Comparison of ENCODE assay signal across 1 cellular context in the genomic region with DNA sequence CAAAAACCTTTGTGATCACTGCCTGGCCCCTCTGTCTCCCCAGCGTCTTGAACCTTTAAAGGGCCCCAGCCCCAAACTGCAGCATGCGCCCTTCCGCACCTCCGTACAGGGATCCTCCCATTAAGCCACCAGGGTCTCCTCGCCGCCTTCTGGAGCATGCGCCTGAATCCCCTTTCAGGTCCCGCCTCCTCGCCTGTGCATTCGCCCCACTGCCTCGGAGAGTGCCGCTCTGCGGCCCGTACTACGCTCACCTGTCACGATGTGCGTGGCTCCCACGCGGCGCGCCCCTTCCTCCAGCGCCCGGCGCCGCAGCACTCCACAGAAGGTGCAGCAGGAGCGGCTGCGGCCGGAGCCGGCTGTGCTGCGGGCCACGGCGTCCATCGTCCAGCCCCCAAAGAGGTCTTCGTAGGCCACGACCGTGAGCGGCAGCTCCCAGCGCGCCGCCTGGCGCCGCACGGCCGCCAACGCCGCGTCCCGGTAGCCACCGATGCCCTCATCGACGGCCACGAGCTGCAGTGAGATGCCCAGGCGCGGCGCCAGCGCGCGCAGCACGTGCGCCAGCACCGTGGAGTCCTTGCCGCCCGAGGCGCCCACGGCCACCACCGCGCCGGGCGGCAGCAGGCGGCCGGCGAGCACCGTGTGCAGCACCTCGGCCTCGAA.
TF ChIP-seq lines count a peak whose summit lies in the region.

No MANE protein-coding gene starts in this region.

TF ChIP-seq in HepG2, 621 proteins besides CTCF, POLR2A, EP300 and RAD21:
- TF ChIP-seq RBFOX2 (IDR thresholded peaks at IDR 0.05; ENCODE audit: low read depth, low read length) (peak; percentile 65), MIER3 (CRISPR knock-in tag; IDR thresholded peaks at IDR 0.05; ENCODE audit: borderline replicate concordance) (no peak), SMARCC2 (IDR thresholded peaks at IDR 0.05) (no peak), ZFP1 (CRISPR knock-in tag; IDR thresholded peaks at IDR 0.05) (no peak), AGO2 (optimal IDR thresholded peaks at IDR 0.05; ENCODE audit: low read depth, low read length) (peak; percentile 38), ZKSCAN1 (IDR thresholded peaks at IDR 0.05; ENCODE audit: low read length) (no peak), ZNF326 (CRISPR knock-in tag; IDR thresholded peaks at IDR 0.05; ENCODE audit: borderline replicate concordance) (no peak), ZBTB38 (CRISPR knock-in tag; IDR thresholded peaks at IDR 0.05) (no peak), ZNF430 (CRISPR knock-in tag; IDR thresholded peaks at IDR 0.05) (no peak), ZNF431 (CRISPR knock-in tag; IDR thresholded peaks at IDR 0.05; ENCODE audit: borderline replicate concordance, low read depth) (no peak), EED (CRISPR knock-in tag; IDR thresholded peaks at IDR 0.05) (no peak), ZNF678 (CRISPR knock-in tag; IDR thresholded peaks at IDR 0.05) (no peak)
- TF ChIP-seq, protein P1, sequence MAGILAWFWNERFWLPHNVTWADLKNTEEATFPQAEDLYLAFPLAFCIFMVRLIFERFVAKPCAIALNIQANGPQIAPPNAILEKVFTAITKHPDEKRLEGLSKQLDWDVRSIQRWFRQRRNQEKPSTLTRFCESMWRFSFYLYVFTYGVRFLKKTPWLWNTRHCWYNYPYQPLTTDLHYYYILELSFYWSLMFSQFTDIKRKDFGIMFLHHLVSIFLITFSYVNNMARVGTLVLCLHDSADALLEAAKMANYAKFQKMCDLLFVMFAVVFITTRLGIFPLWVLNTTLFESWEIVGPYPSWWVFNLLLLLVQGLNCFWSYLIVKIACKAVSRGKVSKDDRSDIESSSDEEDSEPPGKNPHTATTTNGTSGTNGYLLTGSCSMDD (CRISPR knock-in tag; IDR thresholded peaks at IDR 0.05) = no peak
- TF ChIP-seq, protein P2, sequence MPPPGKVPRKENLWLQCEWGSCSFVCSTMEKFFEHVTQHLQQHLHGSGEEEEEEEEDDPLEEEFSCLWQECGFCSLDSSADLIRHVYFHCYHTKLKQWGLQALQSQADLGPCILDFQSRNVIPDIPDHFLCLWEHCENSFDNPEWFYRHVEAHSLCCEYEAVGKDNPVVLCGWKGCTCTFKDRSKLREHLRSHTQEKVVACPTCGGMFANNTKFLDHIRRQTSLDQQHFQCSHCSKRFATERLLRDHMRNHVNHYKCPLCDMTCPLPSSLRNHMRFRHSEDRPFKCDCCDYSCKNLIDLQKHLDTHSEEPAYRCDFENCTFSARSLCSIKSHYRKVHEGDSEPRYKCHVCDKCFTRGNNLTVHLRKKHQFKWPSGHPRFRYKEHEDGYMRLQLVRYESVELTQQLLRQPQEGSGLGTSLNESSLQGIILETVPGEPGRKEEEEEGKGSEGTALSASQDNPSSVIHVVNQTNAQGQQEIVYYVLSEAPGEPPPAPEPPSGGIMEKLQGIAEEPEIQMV (CRISPR knock-in tag; IDR thresholded peaks at IDR 0.05; ENCODE audit: low read depth) = no peak
